ENCODE assay signal across 1 cellular context in the genomic region with DNA sequence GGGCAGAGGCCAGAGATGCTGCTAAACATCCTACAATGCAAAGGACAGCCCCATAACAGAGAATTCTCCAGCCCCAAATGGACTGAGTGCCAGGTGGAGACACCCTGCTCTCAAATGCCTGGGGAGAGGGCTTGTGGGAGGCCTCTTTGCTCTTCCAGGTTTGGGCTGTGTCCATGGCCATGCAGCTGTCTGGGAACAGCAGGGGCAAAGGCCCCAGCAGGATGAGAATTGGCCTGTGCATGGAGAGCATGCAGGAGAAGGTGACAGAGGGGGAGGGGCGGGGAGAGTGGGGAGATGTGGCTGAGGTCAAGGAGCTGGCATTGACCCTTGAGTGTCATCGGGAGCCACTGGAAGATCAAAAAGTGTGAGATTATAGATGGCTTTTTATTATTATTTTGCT.
TF ChIP-seq lines count a peak whose summit lies in the region.

No MANE protein-coding gene starts in this region.

TF ChIP-seq in GM23338, 12 proteins besides CTCF, POLR2A, EP300 and RAD21 (continued from another document):
- TF ChIP-seq, protein P1, sequence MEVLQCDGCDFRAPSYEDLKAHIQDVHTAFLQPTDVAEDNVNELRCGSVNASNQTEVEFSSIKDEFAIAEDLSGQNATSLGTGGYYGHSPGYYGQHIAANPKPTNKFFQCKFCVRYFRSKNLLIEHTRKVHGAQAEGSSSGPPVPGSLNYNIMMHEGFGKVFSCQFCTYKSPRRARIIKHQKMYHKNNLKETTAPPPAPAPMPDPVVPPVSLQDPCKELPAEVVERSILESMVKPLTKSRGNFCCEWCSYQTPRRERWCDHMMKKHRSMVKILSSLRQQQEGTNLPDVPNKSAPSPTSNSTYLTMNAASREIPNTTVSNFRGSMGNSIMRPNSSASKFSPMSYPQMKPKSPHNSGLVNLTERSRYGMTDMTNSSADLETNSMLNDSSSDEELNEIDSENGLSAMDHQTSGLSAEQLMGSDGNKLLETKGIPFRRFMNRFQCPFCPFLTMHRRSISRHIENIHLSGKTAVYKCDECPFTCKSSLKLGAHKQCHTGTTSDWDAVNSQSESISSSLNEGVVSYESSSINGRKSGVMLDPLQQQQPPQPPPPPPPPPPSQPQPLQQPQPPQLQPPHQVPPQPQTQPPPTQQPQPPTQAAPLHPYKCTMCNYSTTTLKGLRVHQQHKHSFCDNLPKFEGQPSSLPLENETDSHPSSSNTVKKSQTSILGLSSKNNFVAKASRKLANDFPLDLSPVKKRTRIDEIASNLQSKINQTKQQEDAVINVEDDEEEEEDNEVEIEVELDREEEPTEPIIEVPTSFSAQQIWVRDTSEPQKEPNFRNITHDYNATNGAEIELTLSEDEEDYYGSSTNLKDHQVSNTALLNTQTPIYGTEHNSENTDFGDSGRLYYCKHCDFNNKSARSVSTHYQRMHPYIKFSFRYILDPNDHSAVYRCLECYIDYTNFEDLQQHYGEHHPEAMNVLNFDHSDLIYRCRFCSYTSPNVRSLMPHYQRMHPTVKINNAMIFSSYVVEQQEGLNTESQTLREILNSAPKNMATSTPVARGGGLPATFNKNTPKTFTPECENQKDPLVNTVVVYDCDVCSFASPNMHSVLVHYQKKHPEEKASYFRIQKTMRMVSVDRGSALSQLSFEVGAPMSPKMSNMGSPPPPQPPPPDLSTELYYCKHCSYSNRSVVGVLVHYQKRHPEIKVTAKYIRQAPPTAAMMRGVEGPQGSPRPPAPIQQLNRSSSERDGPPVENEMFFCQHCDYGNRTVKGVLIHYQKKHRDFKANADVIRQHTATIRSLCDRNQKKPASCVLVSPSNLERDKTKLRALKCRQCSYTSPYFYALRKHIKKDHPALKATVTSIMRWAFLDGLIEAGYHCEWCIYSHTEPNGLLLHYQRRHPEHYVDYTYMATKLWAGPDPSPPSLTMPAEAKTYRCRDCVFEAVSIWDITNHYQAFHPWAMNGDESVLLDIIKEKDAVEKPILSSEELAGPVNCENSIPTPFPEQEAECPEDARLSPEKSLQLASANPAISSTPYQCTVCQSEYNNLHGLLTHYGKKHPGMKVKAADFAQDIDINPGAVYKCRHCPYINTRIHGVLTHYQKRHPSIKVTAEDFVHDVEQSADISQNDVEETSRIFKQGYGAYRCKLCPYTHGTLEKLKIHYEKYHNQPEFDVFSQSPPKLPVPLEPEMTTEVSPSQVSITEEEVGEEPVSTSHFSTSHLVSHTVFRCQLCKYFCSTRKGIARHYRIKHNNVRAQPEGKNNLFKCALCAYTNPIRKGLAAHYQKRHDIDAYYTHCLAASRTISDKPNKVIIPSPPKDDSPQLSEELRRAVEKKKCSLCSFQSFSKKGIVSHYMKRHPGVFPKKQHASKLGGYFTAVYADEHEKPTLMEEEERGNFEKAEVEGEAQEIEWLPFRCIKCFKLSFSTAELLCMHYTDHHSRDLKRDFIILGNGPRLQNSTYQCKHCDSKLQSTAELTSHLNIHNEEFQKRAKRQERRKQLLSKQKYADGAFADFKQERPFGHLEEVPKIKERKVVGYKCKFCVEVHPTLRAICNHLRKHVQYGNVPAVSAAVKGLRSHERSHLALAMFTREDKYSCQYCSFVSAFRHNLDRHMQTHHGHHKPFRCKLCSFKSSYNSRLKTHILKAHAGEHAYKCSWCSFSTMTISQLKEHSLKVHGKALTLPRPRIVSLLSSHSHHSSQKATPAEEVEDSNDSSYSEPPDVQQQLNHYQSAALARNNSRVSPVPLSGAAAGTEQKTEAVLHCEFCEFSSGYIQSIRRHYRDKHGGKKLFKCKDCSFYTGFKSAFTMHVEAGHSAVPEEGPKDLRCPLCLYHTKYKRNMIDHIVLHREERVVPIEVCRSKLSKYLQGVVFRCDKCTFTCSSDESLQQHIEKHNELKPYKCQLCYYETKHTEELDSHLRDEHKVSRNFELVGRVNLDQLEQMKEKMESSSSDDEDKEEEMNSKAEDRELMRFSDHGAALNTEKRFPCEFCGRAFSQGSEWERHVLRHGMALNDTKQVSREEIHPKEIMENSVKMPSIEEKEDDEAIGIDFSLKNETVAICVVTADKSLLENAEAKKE (CRISPR knock-in tag; IDR thresholded peaks at IDR 0.05) = no peak
- TF ChIP-seq ZNF331 (CRISPR knock-in tag; IDR thresholded peaks at IDR 0.05; ENCODE audit: low read depth) (no peak), CREB1 (CRISPR knock-in tag; IDR thresholded peaks at IDR 0.05; ENCODE audit: low read depth) (no peak)
